In the genomic region with DNA sequence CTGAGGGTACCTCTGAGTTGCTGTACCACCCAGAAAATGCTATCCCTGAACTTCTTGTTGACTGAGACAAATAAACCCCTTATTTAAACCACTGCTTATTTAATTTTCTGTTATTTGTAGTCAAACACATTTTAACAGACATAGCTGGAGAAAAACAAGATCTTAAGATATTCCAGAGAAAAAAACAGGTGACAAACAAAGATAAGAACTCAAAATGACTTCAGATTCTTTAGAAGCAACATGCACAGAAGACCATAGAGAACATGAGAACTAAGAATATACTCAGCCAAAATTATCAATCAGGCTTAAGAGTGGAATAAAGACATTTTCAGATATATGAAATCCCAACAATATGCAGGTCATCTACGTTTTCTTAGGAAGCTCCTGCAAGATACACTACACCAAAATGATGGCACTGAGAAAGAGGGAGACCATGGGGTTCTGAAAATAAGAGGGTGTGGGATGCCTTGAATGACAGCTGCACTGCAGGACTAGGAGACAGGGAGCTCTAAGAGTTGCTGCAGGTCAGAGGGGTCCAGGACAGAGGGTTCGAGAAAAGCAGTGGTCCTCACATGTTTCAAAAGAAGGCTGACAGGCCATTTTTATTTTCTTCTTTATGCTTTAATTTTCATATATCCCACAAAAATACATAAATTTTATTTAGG, we compare ENCODE assay signal across 25 cellular contexts.
"Had no signal": no experiment of that assay in that cellular context is flagged by ENCODE, and none has a peak within 500 bp of the region (broad histone marks: within the 10 kb centered on the region; RNA-seq: fewer than 3 reads in every experiment).

No MANE protein-coding gene starts in this region.

- DNase-seq: activated CD4-positive, alpha-beta T cell treated with anti-CD3 and anti-CD28 coated beads for 48 hours; activated CD4-positive, alpha-beta T cell treated with anti-CD3 and anti-CD28 coated beads, Interleukin-2, amount 50 U/mL, for 4 hours; activated CD4-positive, CD25-positive, alpha-beta regulatory T cell treated with anti-CD3 and anti-CD28 coated beads, Interleukin-2, amount 50 U/mL, for 72 hours; activated CD8-positive, alpha-beta memory T cell treated with anti-CD3 and anti-CD28 coated beads, Interleukin-2, amount 50 U/mL, for 4 hours; activated gamma-delta T cell; activated naive CD4-positive, alpha-beta T cell treated with anti-CD3 and anti-CD28 coated beads for 36 hours; activated naive CD8-positive, alpha-beta T cell treated with anti-CD3 and anti-CD28 coated beads, Interleukin-2, amount 10 ng/mL, durations not matched to agents 7 days and 5 days; adrenal gland; aorta; central memory CD4-positive, alpha-beta T cell; Karpas-422; NCI-H1105 treated with DMSO at 0.1 percent for 48 hours; NCI-H1436 treated with DMSO at 0.1 percent for 48 hours; NCI-H187; NCI-H2081; NCI-H446; NCI-H524; Peyer's patch; Right ventricle myocardium superior; T-helper 9 cell had no signal

- FAIRE-seq: bronchial epithelial cell had no signal

- H3K4me3 Mint-ChIP-seq: activated naive CD4-positive, alpha-beta T cell treated with anti-CD3 and anti-CD28 coated beads for 36 hours; activated naive CD8-positive, alpha-beta T cell treated with anti-CD3 and anti-CD28 coated beads, Interleukin-2, amount 10 ng/mL, durations not matched to agents 7 days and 5 days; activated T-helper 17 cell treated with anti-CD3 and anti-CD28 coated beads, Interleukin-2, amount 50 U/mL, for 72 hours; T-helper 1 cell treated with Interleukin-12 subunit alpha and Interleukin-12 subunit beta and Interleukin-4 antibody, amounts not matched to agents 30 μg/mL and 1 μg/mL, for 36 hours; WTC11 had no signal

- ATAC-seq: activated T-helper 17 cell treated with anti-CD3 and anti-CD28 coated beads, Interleukin-2, amount 50 U/mL, for 72 hours; SK-N-SH treated with all-trans-retinoic acid at 6 μM for 48 hours; WTC11 had no signal

- H3K4me1 Mint-ChIP-seq: activated naive CD8-positive, alpha-beta T cell treated with anti-CD3 and anti-CD28 coated beads, Interleukin-2, amount 10 ng/mL, durations not matched to agents 7 days and 5 days; activated T-helper 17 cell treated with anti-CD3 and anti-CD28 coated beads, Interleukin-2, amount 50 U/mL, for 72 hours; WTC11 had no signal

- H3K27me3 Mint-ChIP-seq: activated naive CD8-positive, alpha-beta T cell treated with anti-CD3 and anti-CD28 coated beads, Interleukin-2, amount 10 ng/mL, durations not matched to agents 7 days and 5 days; activated T-helper 17 cell treated with anti-CD3 and anti-CD28 coated beads, Interleukin-2, amount 50 U/mL, for 72 hours had no signal

- H3K9me3 Mint-ChIP-seq: activated naive CD4-positive, alpha-beta T cell treated with anti-CD3 and anti-CD28 coated beads for 36 hours; activated naive CD8-positive, alpha-beta T cell treated with anti-CD3 and anti-CD28 coated beads, Interleukin-2, amount 10 ng/mL, durations not matched to agents 7 days and 5 days; activated T-helper 17 cell treated with anti-CD3 and anti-CD28 coated beads, Interleukin-2, amount 50 U/mL, for 72 hours; T-helper 1 cell treated with Interleukin-12 subunit alpha and Interleukin-12 subunit beta and Interleukin-4 antibody, amounts not matched to agents 30 μg/mL and 1 μg/mL, for 36 hours; WTC11 had no signal

- H3K27ac Mint-ChIP-seq: activated naive CD4-positive, alpha-beta T cell treated with anti-CD3 and anti-CD28 coated beads for 36 hours; activated naive CD8-positive, alpha-beta T cell treated with anti-CD3 and anti-CD28 coated beads, Interleukin-2, amount 10 ng/mL, durations not matched to agents 7 days and 5 days; activated T-helper 17 cell treated with anti-CD3 and anti-CD28 coated beads, Interleukin-2, amount 50 U/mL, for 72 hours; T-helper 1 cell treated with Interleukin-12 subunit alpha and Interleukin-12 subunit beta and Interleukin-4 antibody, amounts not matched to agents 30 μg/mL and 1 μg/mL, for 36 hours; WTC11 had no signal
